ENCODE assay signal across 15 cellular contexts in genomic region chr2:11068079-11068741, GRCh38.
"Had no signal": no experiment of that assay in that cellular context is flagged by ENCODE, and none has a peak within 500 bp of the region (broad histone marks: within the 10 kb centered on the region; RNA-seq: fewer than 3 reads in every experiment).

No MANE protein-coding gene starts in this region.

- DNase-seq: colonic mucosa; effector CD4-positive, alpha-beta T cell; heart left ventricle; hippocampal formation; left colon; left ventricle myocardium superior; mesendoderm; naive thymus-derived CD4-positive, alpha-beta T cell; nephron progenitor cell; ovary; stimulated activated CD4-positive, alpha-beta T cell treated with anti-CD3 and anti-CD28 coated beads, Interleukin-2, amount 100 ng/mL, for 48 hours; stimulated activated naive CD4-positive, alpha-beta T cell treated with Interleukin-2 at 50 U/mL for 16 hours; trophoblast cell had no signal

- ATAC-seq: heart left ventricle; left colon; left ventricle myocardium superior; naive thymus-derived CD4-positive, alpha-beta T cell had no signal

- H3K9me3 ChIP-seq: colonic mucosa, ovary, right atrium auricular region had no signal

- H3K4me3 ChIP-seq: colonic mucosa, heart left ventricle, ovary, right atrium auricular region, smooth muscle cell had no signal

- H3K27me3 ChIP-seq: colonic mucosa, ovary, right atrium auricular region had no signal

- H3K4me1 ChIP-seq: heart left ventricle, right atrium auricular region had no signal

- H3K27ac ChIP-seq: colonic mucosa, heart left ventricle, ovary, right atrium auricular region had no signal

- H3K36me3 ChIP-seq: colonic mucosa, heart left ventricle, ovary, right atrium auricular region had no signal
